In the genomic region with DNA sequence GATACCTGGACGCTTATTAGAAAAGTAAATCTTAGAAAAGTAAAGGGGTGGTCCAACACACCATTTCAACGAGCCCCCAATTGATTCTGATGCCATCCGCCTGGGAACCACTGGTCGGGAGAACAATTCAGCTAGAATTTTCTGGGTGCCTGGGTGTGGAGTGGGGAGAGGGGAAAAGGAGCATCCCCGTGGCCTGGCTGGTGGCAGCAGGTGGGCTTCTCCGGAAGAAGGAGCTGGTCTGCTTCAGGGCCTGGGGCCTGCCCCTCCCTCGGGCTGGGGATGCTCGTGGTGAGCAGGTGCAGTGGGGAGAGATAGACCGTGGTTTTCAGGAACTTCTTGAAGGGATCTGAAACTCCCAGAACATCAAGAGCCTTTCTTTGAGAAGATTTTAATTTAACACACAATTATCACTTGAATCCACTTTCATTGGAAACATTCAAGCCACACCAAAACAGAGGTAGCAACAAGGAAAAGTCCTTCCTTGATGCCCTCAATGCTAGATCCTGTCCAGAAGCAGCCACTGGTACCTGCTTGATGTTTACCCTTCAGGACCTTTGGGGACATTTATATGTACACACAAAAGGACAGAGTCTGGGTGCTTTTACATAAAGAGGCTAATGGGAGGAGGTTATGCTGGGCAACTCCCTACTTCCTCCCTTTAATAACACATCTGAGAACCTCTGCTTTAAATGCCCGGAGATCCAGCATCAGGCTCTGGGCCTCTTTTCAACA, we compare ENCODE assay signal across 15 cellular contexts. TPM values are rescaled to one million over a fixed set of nuclear protein-coding genes. Genes with fewer than 3 reads are reported as not detected.
DNase-seq lines count a peak whose midpoint lies in the region; ATAC-seq lines count a peak whose summit lies in the region.
"Had no signal": no experiment of that assay in that cellular context is flagged by ENCODE, and none has a peak within 500 bp of the region (broad histone marks: within the 10 kb centered on the region; RNA-seq: fewer than 3 reads in every experiment).

No MANE protein-coding gene starts in this region.

- no peaks in the 10 kb centered on the region for H3K9me3 Mint-ChIP-seq in T-helper 2 cell treated with Interferon-gamma antibody and Interleukin-4, amounts not matched to agents 5 μg/mL and 100 μg/mL, for 36 hours
- H3K9me3 Mint-ChIP-seq: neural progenitor cell, WTC11 had no signal

- DNase-seq in T-helper 2 cell treated with Interferon-gamma antibody and Interleukin-4, amounts not matched to agents 5 μg/mL and 100 μg/mL, for 36 hours (ENCODE audit: low spot score), result no peak
- DNase-seq in T-helper 2 cell, result no peak
- no peak for DNase-seq in T-helper 17 cell
- DNase-seq in sciatic nerve (ENCODE audit: low spot score), result peak; percentile 43
- DNase-seq in amniotic stem cell (lab: John Stamatoyannopoulos, UW), result no peak
- DNase-seq in G401 (ENCODE audit: low spot score), result no peak
- DNase-seq in OCI-M2 (lab: John Stamatoyannopoulos, UW; ENCODE audit: unreplicated experiment), result no peak
- DNase-seq: activated effector memory CD4-positive, alpha-beta T cell treated with Interleukin-2 at 50 U/mL for 16 hours; caudate nucleus; DND-41; KG1; stimulated activated CD4-positive, alpha-beta T cell treated with anti-CD3 and anti-CD28 coated beads, Interleukin-12 subunit alpha, Interleukin-12 subunit beta, amount 100 ng/mL, for 4 hours had no signal

- peak overlapping the region; percentile 31 for H3K27ac Mint-ChIP-seq in T-helper 2 cell treated with Interferon-gamma antibody and Interleukin-4, amounts not matched to agents 5 μg/mL and 100 μg/mL, for 36 hours
- H3K27ac Mint-ChIP-seq in T-helper 17 cell, result peak overlapping the region; percentile 85
- H3K27ac Mint-ChIP-seq: neural progenitor cell, WTC11 had no signal

- no peaks in the 10 kb centered on the region for H3K36me3 Mint-ChIP-seq in T-helper 2 cell treated with Interferon-gamma antibody and Interleukin-4, amounts not matched to agents 5 μg/mL and 100 μg/mL, for 36 hours (ENCODE audit: low read depth)
- no peaks in the 10 kb centered on the region for H3K36me3 Mint-ChIP-seq in T-helper 17 cell (ENCODE audit: low read depth)
- H3K36me3 Mint-ChIP-seq: neural progenitor cell, WTC11 had no signal

- no peaks in the 10 kb centered on the region for H3K27me3 Mint-ChIP-seq in T-helper 2 cell treated with Interferon-gamma antibody and Interleukin-4, amounts not matched to agents 5 μg/mL and 100 μg/mL, for 36 hours (ENCODE audit: low read depth)
- no peaks in the 10 kb centered on the region for H3K27me3 Mint-ChIP-seq in T-helper 17 cell

- ATAC-seq in GM21619 (IDR thresholded peaks at IDR 0.05; ENCODE audit: unreplicated experiment), result peak; percentile 52
- ATAC-seq in T-helper 17 cell, result peak; percentile 64
- no peak for ATAC-seq in sciatic nerve
- ATAC-seq: WTC11 had no signal

- H3K9me3 ChIP-seq in T-helper 17 cell (ENCODE audit: control insufficient read depth, low read length, poor library complexity, severe bottlenecking), result no peaks in the 10 kb centered on the region

- in situ Hi-C loops in G401 (cut with HindIII; ENCODE audit: low sequenced_read_pairs), result no loop called here

- H3K4me1 Mint-ChIP-seq in T-helper 2 cell treated with Interferon-gamma antibody and Interleukin-4, amounts not matched to agents 5 μg/mL and 100 μg/mL, for 36 hours (ENCODE audit: low read depth), result peaks cover 25% of the 10 kb centered on the region
- H3K4me1 Mint-ChIP-seq in T-helper 17 cell, result peaks cover 30% of the 10 kb centered on the region

- peak overlapping the region; percentile 22 for H3K4me3 Mint-ChIP-seq in T-helper 2 cell treated with Interferon-gamma antibody and Interleukin-4, amounts not matched to agents 5 μg/mL and 100 μg/mL, for 36 hours
- H3K4me3 Mint-ChIP-seq in T-helper 17 cell, result peak overlapping the region; percentile 71
- H3K4me3 Mint-ChIP-seq: neural progenitor cell, WTC11 had no signal

- intact Hi-C loops in sciatic nerve (cut with DNase I), result no loop called here

RNA-seq across cellular contexts. Expression of gene DUSP5, which starts 39.7 kb away (rescaled TPM):
- 100 to 1,000 TPM in 1 of 2 donors, 10 to 100 TPM in 1; 91.9 to 147 TPM for total RNA-seq in T-helper 17 cell
- total RNA-seq in sciatic nerve, result 53.5 TPM
- 1.2 and 1.6 TPM in 2 replicates for total RNA-seq in G401 (2014; rRNA removed; shearing (Covaris generic))

Comparison
In these comparisons a context has a peak if more than half of its experiments do, and no peak if none do; other contexts are left out.
1. RNA of gene DUSP5, which starts 39.7 kb away (total RNA-seq): 91.9 to 147 TPM in T-helper 17 cell and 53.5 TPM in sciatic nerve (single experiment); 1.2 to 1.6 TPM in G401; every median in the first group is over 10 times any median in the second.